ENCODE assay signal across 10 cellular contexts in genomic region chr10:79052311-79053080, GRCh38. TPM values are rescaled to one million over a fixed set of nuclear protein-coding genes. Genes with fewer than 3 reads are reported as not detected.
A peak's percentile ranks its signal among the peaks of the same experiment; 100 is the strongest.
DNase-seq lines count a peak whose midpoint lies in the region; ATAC-seq and TF ChIP-seq lines count a peak whose summit lies in the region.
"Had no signal": no experiment of that assay in that cellular context is flagged by ENCODE, and none has a peak within 500 bp of the region (broad histone marks: within the 10 kb centered on the region; RNA-seq: fewer than 3 reads in every experiment).

No MANE protein-coding gene starts in this region.

- H2AFZ ChIP-seq in DND-41 (ENCODE audit: low read depth, low read length): no peak overlapping the region
- no peak overlapping the region for H2AFZ ChIP-seq in mesenchymal stem cell (ENCODE audit: low read depth, low read length)

- H2BK15ac ChIP-seq in mesenchymal stem cell (ENCODE audit: low read depth, poor library complexity, severe bottlenecking): no peak overlapping the region

- H3K36me3 Mint-ChIP-seq in activated CD8-positive, alpha-beta T cell treated with anti-CD3 and anti-CD28 coated beads for 36 hours (ENCODE audit: low read depth): no peaks in the 10 kb centered on the region

- no peak overlapping the region for H2BK5ac ChIP-seq in mesenchymal stem cell (ENCODE audit: low read depth, low read length, poor library complexity, severe bottlenecking)

- CTCF ChIA-PET in HEK293T (lab: Yijun Ruan, JAX): no interaction called here
- CTCF ChIA-PET in activated CD8-positive, alpha-beta T cell treated with anti-CD3 and anti-CD28 coated beads for 36 hours (lab: Charles Lee): interaction anchor here (0.6 to 2.2 kb wide), 8 partner anchors 11 to 143 kb away, joined by 3 to 7 read pairs (median 3); no protein-coding TSS in a partner anchor

- H2BK12ac ChIP-seq in mesenchymal stem cell (ENCODE audit: low read length in 2 of 2): no peak overlapping the region

- no peak overlapping the region for H3K9ac ChIP-seq in DND-41 (ENCODE audit: low read depth, low read length)
- no peak overlapping the region for H3K9ac ChIP-seq in mesenchymal stem cell (ENCODE audit: low read length)
- H3K9ac ChIP-seq: KMS-11 had no signal

- H3K27ac Mint-ChIP-seq in activated CD8-positive, alpha-beta T cell treated with anti-CD3 and anti-CD28 coated beads for 36 hours: no peak overlapping the region
- H3K27ac Mint-ChIP-seq: dendritic cell treated with granulocyte-macrophage colony-stimulating factor and Interleukin-4, amounts not matched to agents 40 ng/mL and 50 ng/mL, for 4 days had no signal

- intact Hi-C loops in activated CD8-positive, alpha-beta T cell treated with anti-CD3 and anti-CD28 coated beads for 36 hours (cut with micrococcal nuclease): no loop called here
- intact Hi-C loops in gastrocnemius medialis (cut with DNase I; ENCODE audit: low total_unique reads): no loop called here

- H3K4me1 Mint-ChIP-seq in activated CD8-positive, alpha-beta T cell treated with anti-CD3 and anti-CD28 coated beads for 36 hours (ENCODE audit: low read depth): peaks cover 37% of the 10 kb centered on the region

- H3K79me2 ChIP-seq in DND-41 (ENCODE audit: insufficient read depth, low read length): no peaks in the 10 kb centered on the region

- ATAC-seq in DND-41 (ENCODE audit: insufficient read depth, low read depth) (no peak), gastrocnemius medialis (no peak), HG02763 (IDR thresholded peaks at IDR 0.05; ENCODE audit: unreplicated experiment) (no peak)
- ATAC-seq in activated CD8-positive, alpha-beta T cell treated with anti-CD3 and anti-CD28 coated beads for 36 hours: no peak

- no peak overlapping the region for H3K23ac ChIP-seq in mesenchymal stem cell (ENCODE audit: low read length in 2 of 2)

- H3K4me3 ChIP-seq in DND-41 (ENCODE audit: low read depth in 1 of 2, low read length in 2 of 2) (no peak overlapping the region), mesenchymal stem cell (ENCODE audit: insufficient read depth in 1 of 2, low read depth in 1 of 2, low read length in 2 of 2) (no peak overlapping the region), gastrocnemius medialis (no peak overlapping the region)

- no peak overlapping the region for H2AK5ac ChIP-seq in mesenchymal stem cell (ENCODE audit: low read length, severe bottlenecking)

- TF ChIP-seq CTCF in DND-41 (IDR thresholded peaks at IDR 0.05; ENCODE audit: borderline replicate concordance, extremely low read depth, low read length, poor library complexity, severe bottlenecking) (peak; percentile 19), gastrocnemius medialis (IDR thresholded peaks at IDR 0.05 in 4 of 5, conservative IDR thresholded peaks at IDR 0.05 in 1 of 5) (no peak), GM20000 (IDR thresholded peaks at IDR 0.05; ENCODE audit: extremely low read depth, missing control alignments) (no peak)
- TF ChIP-seq CTCF in activated CD8-positive, alpha-beta T cell treated with anti-CD3 and anti-CD28 coated beads for 36 hours (IDR thresholded peaks at IDR 0.05): peak; percentile 21

- no peak for DNase-seq in DND-41
- DNase-seq in HEK293T (ENCODE audit: extremely low spot score): peak; percentile 46
- DNase-seq in activated CD8-positive, alpha-beta T cell treated with anti-CD3 and anti-CD28 coated beads for 36 hours: peak; percentile 54
- peak; percentile 53 for DNase-seq in mesenchymal stem cell
- DNase-seq in NCI-H774 (lab: John Stamatoyannopoulos, UW): no peak
- DNase-seq in gastrocnemius medialis: no peak
- DNase-seq in GM20000 (ENCODE audit: low spot score): no peak

- H4K8ac ChIP-seq in mesenchymal stem cell (ENCODE audit: low read length): no peak overlapping the region

- H3K4me1 ChIP-seq in DND-41 (ENCODE audit: insufficient read depth, low read length) (peaks cover 22% of the 10 kb centered on the region), mesenchymal stem cell (ENCODE audit: control insufficient read depth, insufficient read depth, low read depth, low read length) (peaks cover 9% of the 10 kb centered on the region), gastrocnemius medialis (peaks cover 0 to 10% of the 10 kb centered on the region in 2 donors)

- H3K4me2 ChIP-seq in DND-41 (ENCODE audit: insufficient read depth, low read length) (no peak overlapping the region), mesenchymal stem cell (ENCODE audit: low read length, poor library complexity, severe bottlenecking) (no peak overlapping the region)
- H3K4me2 ChIP-seq: KMS-11 had no signal

- no peak overlapping the region for H4K91ac ChIP-seq in mesenchymal stem cell (ENCODE audit: low read length)

- no peak overlapping the region for H3K4ac ChIP-seq in mesenchymal stem cell (ENCODE audit: low read depth in 1 of 2, low read length in 2 of 2)

- H3K36me3 ChIP-seq in DND-41 (ENCODE audit: insufficient read depth, low read length): no peaks in the 10 kb centered on the region
- no peaks in the 10 kb centered on the region for H3K36me3 ChIP-seq in mesenchymal stem cell (ENCODE audit: control insufficient read depth in 1 of 2, insufficient read depth in 2 of 2, low read depth in 1 of 2, low read length in 2 of 2)
- no peaks in the 10 kb centered on the region for H3K36me3 ChIP-seq in gastrocnemius medialis

- no peak for TF ChIP-seq POLR2A in gastrocnemius medialis (IDR thresholded peaks at IDR 0.05)

- H2BK120ac ChIP-seq in mesenchymal stem cell (ENCODE audit: low read depth, low read length): no peak overlapping the region

- no peak overlapping the region for H3K27ac ChIP-seq in DND-41 (ENCODE audit: low read length)
- H3K27ac ChIP-seq in mesenchymal stem cell (ENCODE audit: low read length, poor library complexity, severe bottlenecking): no peak overlapping the region
- H3K27ac ChIP-seq in gastrocnemius medialis: no peak overlapping the region
- H3K27ac ChIP-seq: KMS-11 had no signal

- in situ Hi-C loops in gastrocnemius medialis (cut with MboI; ENCODE audit: low sequenced_read_pairs in 4 of 4): no loop called here

- WGBS in mesenchymal stem cell: 64% methylated on average over 12 of the region's 12 CpGs

- H3K27me3 ChIP-seq in DND-41 (ENCODE audit: insufficient read depth, low read length, poor library complexity) (no peaks in the 10 kb centered on the region), mesenchymal stem cell (ENCODE audit: control insufficient read depth in 1 of 2, insufficient read depth in 1 of 2, low read length in 2 of 2) (peaks cover 0 to 7% of the 10 kb centered on the region in 2 experiments), gastrocnemius medialis (no peaks in the 10 kb centered on the region)

- no peaks in the 10 kb centered on the region for H3K79me1 ChIP-seq in mesenchymal stem cell (replicated peaks; ENCODE audit: low read length, poor library complexity, severe bottlenecking)

- no peaks in the 10 kb centered on the region for H3K9me3 Mint-ChIP-seq in activated CD8-positive, alpha-beta T cell treated with anti-CD3 and anti-CD28 coated beads for 36 hours
- H3K9me3 Mint-ChIP-seq: dendritic cell treated with granulocyte-macrophage colony-stimulating factor and Interleukin-4, amounts not matched to agents 40 ng/mL and 50 ng/mL, for 4 days had no signal

- H3K4me3 Mint-ChIP-seq in activated CD8-positive, alpha-beta T cell treated with anti-CD3 and anti-CD28 coated beads for 36 hours: no peak overlapping the region
- H3K4me3 Mint-ChIP-seq: dendritic cell treated with granulocyte-macrophage colony-stimulating factor and Interleukin-4, amounts not matched to agents 40 ng/mL and 50 ng/mL, for 4 days had no signal

- H3K9me3 ChIP-seq in DND-41 (ENCODE audit: insufficient read depth, low read length, severe bottlenecking) (no peaks in the 10 kb centered on the region), mesenchymal stem cell (ENCODE audit: control insufficient read depth, low read length) (no peaks in the 10 kb centered on the region), gastrocnemius medialis (no peaks in the 10 kb centered on the region)

- H3K14ac ChIP-seq in mesenchymal stem cell (ENCODE audit: low read length in 2 of 2): no peak overlapping the region

- POLR2A ChIA-PET in HEK293T (lab: Yijun Ruan, JAX): no interaction called here
- POLR2A ChIA-PET in activated CD8-positive, alpha-beta T cell treated with anti-CD3 and anti-CD28 coated beads for 36 hours (lab: Charles Lee): interaction anchor here (1.0 kb wide), 1 partner anchor 18 kb away, joined by 3 read pairs; no protein-coding TSS in a partner anchor

- no peaks in the 10 kb centered on the region for H4K20me1 ChIP-seq in DND-41 (ENCODE audit: insufficient read depth, low read length)

- H3K18ac ChIP-seq in mesenchymal stem cell (ENCODE audit: low read depth in 1 of 2, low read length in 2 of 2): no peak overlapping the region

- no peaks in the 10 kb centered on the region for H3K27me3 Mint-ChIP-seq in activated CD8-positive, alpha-beta T cell treated with anti-CD3 and anti-CD28 coated beads for 36 hours

TF ChIP-seq in HEK293T, 16 proteins besides CTCF, POLR2A, EP300 and RAD21:
- TF ChIP-seq L3MBTL2 (conservative IDR thresholded peaks at IDR 0.05) (no peak), TARDBP (IDR thresholded peaks at IDR 0.05) (no peak), ARNT (IDR thresholded peaks at IDR 0.05) (no peak), ELF4 (IDR thresholded peaks at IDR 0.05) (no peak), BHLHE40 (IDR thresholded peaks at IDR 0.05; ENCODE audit: borderline replicate concordance) (no peak), SUZ12 (IDR thresholded peaks at IDR 0.05) (no peak), SP1 (IDR thresholded peaks at IDR 0.05) (no peak), NFRKB (IDR thresholded peaks at IDR 0.05) (no peak), LEF1 (IDR thresholded peaks at IDR 0.05; ENCODE audit: borderline replicate concordance) (no peak), FOXA1 (IDR thresholded peaks at IDR 0.05) (no peak), FOXM1 (IDR thresholded peaks at IDR 0.05; ENCODE audit: borderline replicate concordance) (no peak), HDGF (IDR thresholded peaks at IDR 0.05; ENCODE audit: borderline replicate concordance) (no peak)

RNA-seq across cellular contexts. Expression of gene ZMIZ1, which starts 16.3 kb away (rescaled TPM):
- total RNA-seq in activated CD8-positive, alpha-beta T cell treated with anti-CD3 and anti-CD28 coated beads for 36 hours: 10 to 100 TPM; 46.5 to 52.2 TPM
- 36.4 TPM for polyA plus RNA-seq in mesenchymal stem cell (2013, experiment 1 of 2)
- 35.8 TPM for polyA plus RNA-seq in mesenchymal stem cell (2013, experiment 2 of 2)
- total RNA-seq in gastrocnemius medialis: 10 to 100 TPM; 22.7 to 37.5 (median 31.7) TPM

Comparison
In these comparisons a context has a peak if more than half of its experiments do, and no peak if none do; other contexts are left out.
1. DNase-seq: peak in HEK293T (single experiment), activated CD8-positive, alpha-beta T cell treated with anti-CD3 and anti-CD28 coated beads for 36 hours (single experiment) and mesenchymal stem cell (single experiment); none in DND-41 (single experiment), NCI-H774 (single experiment), gastrocnemius medialis (0 of 2) and GM20000 (single experiment).
2. CTCF ChIP-seq: peak in DND-41 (single experiment) and activated CD8-positive, alpha-beta T cell treated with anti-CD3 and anti-CD28 coated beads for 36 hours (single experiment); none in gastrocnemius medialis (0 of 5) and GM20000 (single experiment).